Comparison of ENCODE assay signal across 11 cellular contexts in the genomic region with DNA sequence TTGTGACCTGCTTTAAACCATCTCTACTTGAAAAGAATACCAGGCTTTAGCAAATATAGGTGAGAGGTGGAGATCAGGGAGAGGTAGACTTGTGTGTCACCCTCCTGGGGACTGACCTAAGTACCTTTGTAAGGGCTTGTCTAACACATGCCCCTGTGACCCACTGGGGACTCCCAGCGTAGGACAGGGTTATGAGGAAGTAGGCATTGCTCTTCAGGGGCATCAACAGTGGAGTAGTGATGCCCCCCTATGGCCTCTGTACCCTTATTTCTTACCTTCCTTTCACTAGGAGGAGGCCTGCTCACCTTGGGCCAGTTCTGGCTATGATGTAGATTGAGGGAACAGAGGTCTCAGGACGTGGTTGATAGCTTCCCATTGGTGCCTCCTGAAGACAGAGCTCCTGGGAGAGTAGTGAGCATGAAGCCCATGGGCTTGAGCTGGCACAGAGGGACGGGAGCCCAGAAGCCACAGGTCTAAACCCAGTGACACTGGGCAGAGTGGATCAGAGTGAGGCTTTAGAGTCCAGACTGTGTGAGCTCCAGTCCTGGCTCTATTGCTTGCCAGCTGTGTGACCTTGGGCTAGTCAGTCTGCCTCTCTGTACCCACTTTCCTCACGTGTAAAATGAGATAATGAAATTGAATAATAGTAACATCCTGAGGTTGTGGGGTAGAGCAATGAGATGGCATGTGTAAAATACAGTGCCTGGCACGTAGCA.
DNase-seq lines count a peak whose midpoint lies in the region; ATAC-seq and TF ChIP-seq lines count a peak whose summit lies in the region.
"Had no signal": no experiment of that assay in that cellular context is flagged by ENCODE, and none has a peak within 500 bp of the region (broad histone marks: within the 10 kb centered on the region; RNA-seq: fewer than 3 reads in every experiment).

No MANE protein-coding gene starts in this region.

- TF ChIP-seq POLR2A in right lobe of liver (IDR thresholded peaks at IDR 0.05) (no peak), thyroid gland (IDR thresholded peaks at IDR 0.05) (no peak)

- peak overlapping the region; percentile 16 for H3K4me2 ChIP-seq in OCI-LY3 (ENCODE audit: low read length)

- H3K4me1 ChIP-seq in OCI-LY3 (ENCODE audit: low read length), result peaks cover 23% of the 10 kb centered on the region
- H3K4me1 ChIP-seq in right lobe of liver, result peaks cover 0 to 24% (median 11%) of the 10 kb centered on the region in 4 donors
- H3K4me1 ChIP-seq in thyroid gland, result peaks cover 26 to 40% of the 10 kb centered on the region in 2 donors

- DNase-seq in GDM1 (lab: John Stamatoyannopoulos, UW) (peak; percentile 44), right lobe of liver (no peak), thyroid gland (no peak), RKO (ENCODE audit: low spot score) (no peak), amniotic stem cell (lab: John Stamatoyannopoulos, UW) (no peak)
- DNase-seq: DMS79 treated with DMSO at 0.1 percent for 48 hours, SW 1271 had no signal

- H3K4me3 ChIP-seq in OCI-LY3 (ENCODE audit: low read length), result no peak overlapping the region
- no peak overlapping the region for H3K4me3 ChIP-seq in right lobe of liver
- no peak overlapping the region for H3K4me3 ChIP-seq in thyroid gland (replicated peaks in 1 of 3)

- H3K9me3 ChIP-seq in OCI-LY3 (ENCODE audit: insufficient read depth, low read length) (no peaks in the 10 kb centered on the region), right lobe of liver (no peaks in the 10 kb centered on the region), thyroid gland (no peaks in the 10 kb centered on the region)

- TF ChIP-seq CTCF in OCI-LY3 (IDR thresholded peaks at IDR 0.05; ENCODE audit: low read depth, low read length) (peak; percentile 60), right lobe of liver (IDR thresholded peaks at IDR 0.05) (no peak), thyroid gland (IDR thresholded peaks at IDR 0.05) (no peak)

- H3K9ac ChIP-seq in OCI-LY3 (ENCODE audit: low read length), result no peak overlapping the region

- peak; percentile 94 for ATAC-seq in GM19463 (IDR thresholded peaks at IDR 0.05; ENCODE audit: unreplicated experiment)
- peak in 3 of 4 donors; percentile 11 to 25 (median 15) for ATAC-seq in right lobe of liver
- no peak for ATAC-seq in HG03469 (IDR thresholded peaks at IDR 0.05; ENCODE audit: unreplicated experiment)
- ATAC-seq: sciatic nerve had no signal

- H4K20me1 ChIP-seq in OCI-LY3 (ENCODE audit: insufficient read depth, low read length), result no peaks in the 10 kb centered on the region

- H3K27me3 ChIP-seq in OCI-LY3 (ENCODE audit: low read depth, low read length), result no peaks in the 10 kb centered on the region
- no peaks in the 10 kb centered on the region for H3K27me3 ChIP-seq in right lobe of liver
- H3K27me3 ChIP-seq in thyroid gland, result no peaks in the 10 kb centered on the region

- H3K27ac ChIP-seq in OCI-LY3 (ENCODE audit: low read length) (no peak overlapping the region), right lobe of liver (no peak overlapping the region), thyroid gland (no peak overlapping the region)

- intact Hi-C loops in right lobe of liver (cut with DNase I) (no loop called here), thyroid gland (cut with DNase I) (no loop called here)

- 63% methylated on average over 2 of the region's 5 CpGs for WGBS in right lobe of liver (ENCODE audit: insufficient coverage, low coverage, low lambda C conversion rate, missing lambda C conversion rate)
- 93 to 99% methylated on average over 5 of the region's 5 CpGs for WGBS in thyroid gland, 2 donors

- H3K79me2 ChIP-seq in OCI-LY3 (ENCODE audit: low read length), result no peaks in the 10 kb centered on the region

- H3K36me3 ChIP-seq in OCI-LY3 (replicated peaks; ENCODE audit: low read depth, low read length) (no peaks in the 10 kb centered on the region), right lobe of liver (no peaks in the 10 kb centered on the region), thyroid gland (no peaks in the 10 kb centered on the region)

- H2AFZ ChIP-seq in OCI-LY3 (ENCODE audit: low read depth, low read length), result no peak overlapping the region
